17 cellular contexts compared by ENCODE assay signal in the genomic region with DNA sequence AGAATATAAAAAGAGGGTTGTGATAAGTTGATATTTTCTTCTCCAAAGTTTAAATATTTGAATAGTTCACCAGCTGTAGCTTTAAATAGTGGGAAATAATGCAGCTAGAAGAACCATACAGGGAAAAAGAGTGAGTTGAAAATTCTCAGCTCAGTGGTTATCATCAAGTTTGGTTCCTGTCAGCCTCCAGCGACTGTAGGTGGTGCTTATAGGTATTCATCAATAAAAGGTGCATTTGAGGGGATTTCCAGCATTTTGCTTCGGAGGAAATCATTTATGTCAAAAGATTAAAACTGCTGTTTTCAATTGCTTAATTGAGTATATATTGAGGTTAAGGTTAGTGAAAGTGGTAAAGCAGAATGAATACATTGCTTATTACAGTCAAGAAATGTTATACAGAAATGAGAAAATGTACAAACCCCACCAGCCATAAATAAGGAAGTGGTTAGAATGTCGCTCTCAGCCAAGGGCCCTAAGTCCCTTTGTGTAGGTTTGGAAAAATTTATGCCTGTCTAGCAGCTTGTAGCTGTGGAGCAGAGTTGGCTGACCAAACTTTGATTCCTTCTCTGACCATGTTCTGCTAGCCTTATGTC.
A peak's percentile ranks its signal among the peaks of the same experiment; 100 is the strongest.
DNase-seq lines count a peak whose midpoint lies in the region; ATAC-seq and TF ChIP-seq lines count a peak whose summit lies in the region.
"Had no signal": no experiment of that assay in that cellular context is flagged by ENCODE, and none has a peak within 500 bp of the region (broad histone marks: within the 10 kb centered on the region; RNA-seq: fewer than 3 reads in every experiment).

No MANE protein-coding gene starts in this region.

- no peaks in the 10 kb centered on the region for H3K27me3 ChIP-seq in left lung
- H3K27me3 ChIP-seq: stomach had no signal

- no peaks in the 10 kb centered on the region for H3K4me1 ChIP-seq in left lung
- H3K4me1 ChIP-seq: pancreas, stomach had no signal

- no peak overlapping the region for H3K4me3 ChIP-seq in left lung
- H3K4me3 ChIP-seq: pancreas, stomach had no signal

- H3K9me3 ChIP-seq in left lung = no peaks in the 10 kb centered on the region
- H3K9me3 ChIP-seq: pancreas, SK-N-SH, stomach had no signal

- H3K27ac Mint-ChIP-seq in stimulated activated naive CD8-positive, alpha-beta T cell treated with anti-CD3 and anti-CD28 coated beads, Interleukin-15, amount 100 ng/mL, for 72 hours = no peak overlapping the region
- H3K27ac Mint-ChIP-seq: memory B cell had no signal

- H3K27ac ChIP-seq in left lung = no peak overlapping the region
- H3K27ac ChIP-seq: pancreas, stomach had no signal

- no peak for TF ChIP-seq CTCF in left lung (IDR thresholded peaks at IDR 0.05)

- peak; percentile 90 for ATAC-seq in stimulated activated naive CD8-positive, alpha-beta T cell treated with anti-CD3 and anti-CD28 coated beads, Interleukin-15, amount 100 ng/mL, for 72 hours
- no peak for ATAC-seq in stimulated activated naive CD8-positive, alpha-beta T cell treated with anti-CD3 and anti-CD28 coated beads, Interleukin-15, Interleukin-2, amounts not matched to agents 100 U/mL and 50 U/mL, for 24 hours
- ATAC-seq in HG02763 (IDR thresholded peaks at IDR 0.05; ENCODE audit: unreplicated experiment) (peak; percentile 72), HG03469 (IDR thresholded peaks at IDR 0.05; ENCODE audit: unreplicated experiment) (peak; percentile 82), left lung (no peak)
- ATAC-seq: pancreas had no signal

- no peaks in the 10 kb centered on the region for H3K27me3 Mint-ChIP-seq in stimulated activated naive CD8-positive, alpha-beta T cell treated with anti-CD3 and anti-CD28 coated beads, Interleukin-15, amount 100 ng/mL, for 72 hours
- H3K27me3 Mint-ChIP-seq: memory B cell had no signal

- no peak overlapping the region for H3K4me3 Mint-ChIP-seq in stimulated activated naive CD8-positive, alpha-beta T cell treated with anti-CD3 and anti-CD28 coated beads, Interleukin-15, amount 100 ng/mL, for 72 hours
- H3K4me3 Mint-ChIP-seq: memory B cell had no signal

- H3K36me3 ChIP-seq in left lung = no peaks in the 10 kb centered on the region
- H3K36me3 ChIP-seq: pancreas, stomach had no signal

- intact Hi-C loops in left lung (cut with DNase I) = no loop called here

- no peaks in the 10 kb centered on the region for H3K4me1 Mint-ChIP-seq in stimulated activated naive CD8-positive, alpha-beta T cell treated with anti-CD3 and anti-CD28 coated beads, Interleukin-15, amount 100 ng/mL, for 72 hours
- H3K4me1 Mint-ChIP-seq: memory B cell had no signal

- peak in 1 of 2 donors; percentile 7 for DNase-seq in stimulated activated naive CD8-positive, alpha-beta T cell treated with anti-CD3 and anti-CD28 coated beads, Interleukin-15, amount 100 ng/mL, for 72 hours
- DNase-seq in stimulated activated naive CD8-positive, alpha-beta T cell treated with anti-CD3 and anti-CD28 coated beads, Interleukin-15, Interleukin-2, amounts not matched to agents 100 U/mL and 50 U/mL, for 24 hours = no peak
- DNase-seq in ecto neural progenitor cell (ENCODE audit: low spot score) (no peak), left lung (no peak), cerebellar cortex (ENCODE audit: low spot score) (no peak)
- no peak for DNase-seq in activated CD4-positive, alpha-beta T cell treated with anti-CD3 and anti-CD28 coated beads for 4 hours
- DNase-seq: activated CD4-positive, alpha-beta T cell treated with anti-CD3 and anti-CD28 coated beads for 1 hour; activated effector memory CD4-positive, alpha-beta T cell treated with anti-CD3 and anti-CD28 coated beads, Interleukin-2, amount 50 U/mL, for 16 hours; NCI-H1092; NCI-H526; pancreas; SK-N-SH; stimulated activated CD4-positive, alpha-beta T cell treated with anti-CD3 and anti-CD28 coated beads, Interleukin-2, amount 100 ng/mL, for 24 hours; stomach had no signal

- H3K9me3 Mint-ChIP-seq in stimulated activated naive CD8-positive, alpha-beta T cell treated with anti-CD3 and anti-CD28 coated beads, Interleukin-15, amount 100 ng/mL, for 72 hours = no peaks in the 10 kb centered on the region
- H3K9me3 Mint-ChIP-seq: memory B cell had no signal

Comparison
In these comparisons a context has a peak if more than half of its experiments do, and no peak if none do; other contexts are left out.
1. ATAC-seq: peak in stimulated activated naive CD8-positive, alpha-beta T cell treated with anti-CD3 and anti-CD28 coated beads, Interleukin-15, amount 100 ng/mL, for 72 hours (single experiment), HG02763 (single experiment) and HG03469 (single experiment); none in stimulated activated naive CD8-positive, alpha-beta T cell treated with anti-CD3 and anti-CD28 coated beads, Interleukin-15, Interleukin-2, amounts not matched to agents 100 U/mL and 50 U/mL, for 24 hours (single experiment) and left lung (single experiment).